ENCODE assay signal across 14 cellular contexts in genomic region chr17:37648555-37648954, GRCh38. TPM values are rescaled to one million over a fixed set of nuclear protein-coding genes. Genes with fewer than 3 reads are reported as not detected.
DNase-seq lines count a peak whose midpoint lies in the region; ATAC-seq, FAIRE-seq and TF ChIP-seq lines count a peak whose summit lies in the region.
"Had no signal": no experiment of that assay in that cellular context is flagged by ENCODE, and none has a peak within 500 bp of the region (broad histone marks: within the 10 kb centered on the region; RNA-seq: fewer than 3 reads in every experiment).

No MANE protein-coding gene starts in this region.

- CTCF ChIA-PET in BJ (lab: Yijun Ruan, JAX) (interaction anchor here (0.5 to 5.9 kb wide), 11 partner anchors 11 to 212 kb away, joined by 3 to 115 read pairs (median 4); no protein-coding TSS in a partner anchor), HepG2 (lab: Yijun Ruan, JAX; ENCODE audit: low intra/inter-chr PET ratio, low total read pairs) (no interaction called here)

- TF ChIP-seq EP300 in HepG2 (IDR thresholded peaks at IDR 0.05; ENCODE audit: low read depth in 2 of 2, low read length in 2 of 2): no peak
- no peak for TF ChIP-seq EP300 in HepG2 (CRISPR knock-in tag; IDR thresholded peaks at IDR 0.05; ENCODE audit: borderline replicate concordance)

- no peak overlapping the region for H3K27ac ChIP-seq in HepG2 (ENCODE audit: extremely low read length, insufficient read depth, low read length)

- H3K9me3 Mint-ChIP-seq in mesothelial cell of epicardium: no peaks in the 10 kb centered on the region

- peak overlapping the region; percentile 74 for H2AFZ ChIP-seq in HepG2 (ENCODE audit: low read length)

- no peak for TF ChIP-seq POLR2A in HepG2 (IDR thresholded peaks at IDR 0.05; ENCODE audit: insufficient read depth in 1 of 2, low read depth in 2 of 2, low read length in 2 of 2)

- peaks cover 79% of the 10 kb centered on the region for H3K27me3 Mint-ChIP-seq in mesothelial cell of epicardium (ENCODE audit: low read depth)

- peaks cover 47% of the 10 kb centered on the region for H3K4me1 ChIP-seq in HepG2 (ENCODE audit: insufficient read depth, low read length)

- no peak for ATAC-seq in HepG2
- ATAC-seq in GM18867 (IDR thresholded peaks at IDR 0.05; ENCODE audit: unreplicated experiment): no peak
- no peak for ATAC-seq in GM18511 (IDR thresholded peaks at IDR 0.05; ENCODE audit: unreplicated experiment)
- ATAC-seq: HCT116 had no signal

- H4K20me1 ChIP-seq in HepG2 (ENCODE audit: insufficient read depth, low read length): no peaks in the 10 kb centered on the region

- peak; percentile 51 for DNase-seq in BJ (ENCODE audit: low read depth)
- peak; percentile 7 for DNase-seq in OCI-M1 (lab: John Stamatoyannopoulos, UW)
- peak; percentile 25 for DNase-seq in dedifferentiated amniotic fluid mesenchymal stem cell (ENCODE audit: extremely low spot score)
- DNase-seq in HepG2 (ENCODE audit: low spot score): no peak
- DNase-seq in mesothelial cell of epicardium (ENCODE audit: low spot score in 2 of 2, unreplicated experiment in 2 of 2): no peak
- no peak for DNase-seq in NCI-H1436 treated with DMSO at 0.1 percent for 48 hours (lab: John Stamatoyannopoulos, UW)
- DNase-seq: activated CD4-positive, alpha-beta T cell treated with anti-CD3 and anti-CD28 coated beads, Interleukin-2, amount 50 U/mL, for 4 hours; NCI-H2081; NK-92 treated with Interleukin-12 subunit alpha and Interleukin-12 subunit beta, amount 100 ng/mL, for 24 hours; right cardiac atrium had no signal

- H3K36me3 Mint-ChIP-seq in mesothelial cell of epicardium: no peaks in the 10 kb centered on the region

- no peak overlapping the region; the same call in 1 of the 2 replicates for H3K9ac ChIP-seq in HepG2 (ENCODE audit: insufficient read depth, low read depth, low read length)

- FAIRE-seq in HepG2 (lab: Jason Lieb, UNC): no peak
- FAIRE-seq: colon had no signal

- H3K4me3 ChIP-seq in BJ (ENCODE audit: low read depth, low read length) (no peak overlapping the region), HepG2 (replicated peaks in 1 of 3; ENCODE audit: insufficient read depth in 1 of 3, low read depth in 2 of 3, low read length in 3 of 3) (no peak overlapping the region)

- POLR2A ChIA-PET in BJ (lab: Charles Lee) (no interaction called here), HepG2 (lab: Yijun Ruan, JAX) (interaction anchor here (2.1 to 2.8 kb wide), 2 partner anchors 60 to 122 kb away, joined by 6 to 11 read pairs; no protein-coding TSS in a partner anchor)

- H3K36me3 ChIP-seq in BJ (ENCODE audit: control insufficient read depth, insufficient read depth, low read length): no peaks in the 10 kb centered on the region
- H3K36me3 ChIP-seq in HepG2 (replicated peaks in 1 of 2; ENCODE audit: control insufficient read depth in 1 of 2, insufficient read depth in 2 of 2, low read length in 2 of 2): no peaks in the 10 kb centered on the region

- 4% methylated on average over 2 of the region's 2 CpGs for WGBS in HepG2 (ENCODE audit: low lambda C conversion rate)

- no peaks in the 10 kb centered on the region for H3K79me2 ChIP-seq in HepG2 (ENCODE audit: insufficient read depth, low read length)

- H3K27me3 ChIP-seq in BJ (ENCODE audit: control insufficient read depth, insufficient read depth, low read length): no peaks in the 10 kb centered on the region
- no peaks in the 10 kb centered on the region; a peak in 1 of 5 replicates for H3K27me3 ChIP-seq in HepG2 (ENCODE audit: control insufficient read depth in 1 of 2, insufficient read depth in 2 of 2, low read length in 2 of 2)

- BruUV-seq in HepG2 (replicated peaks; lab: Mats Ljungman, UMichigan): no TSS peak

- H3K4me3 Mint-ChIP-seq in mesothelial cell of epicardium: no peak overlapping the region

- TF ChIP-seq CTCF in BJ (IDR thresholded peaks at IDR 0.05; ENCODE audit: insufficient read depth, low read depth, low read length) (no peak), HepG2 (CRISPR knock-in tag; IDR thresholded peaks at IDR 0.05) (no peak), mesothelial cell of epicardium (IDR thresholded peaks at IDR 0.05; ENCODE audit: unreplicated experiment) (no peak)

- in situ Hi-C loops in HepG2 (cut with HindIII; ENCODE audit: extremely low pct_ligation_motif_present, low pct_unique_long_range_greater_than_20kb): loop anchor here (10.0 kb wide), 1 partner anchor 96 kb away; the partner anchor contains the start of gene HNF1B

- TF ChIP-seq RAD21 in HepG2 (CRISPR knock-in tag; IDR thresholded peaks at IDR 0.05): no peak

- no peaks in the 10 kb centered on the region for H3K9me3 ChIP-seq in HepG2 (ENCODE audit: low read length)

- peaks cover 15% of the 10 kb centered on the region for H3K4me1 Mint-ChIP-seq in mesothelial cell of epicardium

- intact Hi-C loops in HepG2 (cut with micrococcal nuclease; ENCODE audit: unreplicated experiment): no loop called here

- no peak overlapping the region for H3K27ac Mint-ChIP-seq in mesothelial cell of epicardium

- H3K4me2 ChIP-seq in HepG2 (ENCODE audit: low read depth, low read length): no peak overlapping the region

RNA-seq across cellular contexts. Expression of gene DDX52, which starts 5.3 kb away (rescaled TPM):
- polyA plus RNA-seq in BJ (2011; rRNA removed) (14.7 and 24.4 TPM in 2 replicates), HepG2 (2011; rRNA removed) (6.8 and 8.9 TPM in 2 replicates)
- polyA minus RNA-seq in BJ (2011; rRNA and poly(A)+ RNA removed): 10.1 and 11.3 TPM in 2 replicates
- total RNA-seq in HepG2 (2016; rRNA removed; fragmentation: Illumina TruSeq; extraction: Trizol) (36.1 and 41.4 TPM in 2 replicates), mesothelial cell of epicardium (45.8 to 49.0 TPM (median 48.3 TPM) in 3 replicates)
- 3.2 and 3.8 TPM in 2 replicates for total RNA-seq in HepG2 (2016; cell fraction: cytosol; rRNA removed; fragmentation: Illumina TruSeq; extraction: Trizol; ENCODE audit: low read depth)
- total RNA-seq in HepG2 (2016; cell fraction: insoluble cytoplasmic fraction; rRNA removed; fragmentation: Illumina TruSeq; extraction: Trizol): 32.4 and 35.5 TPM in 2 replicates
- total RNA-seq in HepG2 (2016; cell fraction: membrane; rRNA removed; fragmentation: Illumina TruSeq; extraction: Trizol): 7.0 and 8.2 TPM in 2 replicates
- total RNA-seq in HepG2 (2016; cell fraction: nucleus; rRNA removed; fragmentation: Illumina TruSeq; extraction: Trizol): 28.1 and 32.8 TPM in 2 replicates
- 3.8 and 4.9 TPM in 2 replicates for polyA plus RNA-seq in HepG2 (2011; cell fraction: cytosol; rRNA removed)
- polyA plus RNA-seq in HepG2 (2011; cell fraction: nucleus; rRNA removed): 10.2 and 15.6 TPM in 2 replicates
- polyA plus RNA-seq in HepG2 (2012): 9.8 and 12.1 TPM in 2 replicates
- polyA plus RNA-seq in HepG2 (2016; cell fraction: cytosol; fragmentation: Illumina TruSeq; extraction: Trizol; ENCODE audit: low read depth): 1.5 TPM in 2 replicates
- 26.1 and 28.9 TPM in 2 replicates for polyA plus RNA-seq in HepG2 (2016; cell fraction: insoluble cytoplasmic fraction; fragmentation: Illumina TruSeq; extraction: Trizol; ENCODE audit: low read depth)
- 3.2 and 3.6 TPM in 2 replicates for polyA plus RNA-seq in HepG2 (2016; cell fraction: membrane; fragmentation: Illumina TruSeq; extraction: Trizol; ENCODE audit: low read depth)
- 32.6 and 38.8 TPM in 2 replicates for polyA plus RNA-seq in HepG2 (2016; cell fraction: nucleus; fragmentation: Illumina TruSeq; extraction: Trizol; ENCODE audit: insufficient read depth, low read depth)
- polyA minus RNA-seq in HepG2 (2011; rRNA and poly(A)+ RNA removed; ENCODE audit: low replicate concordance): 11.5 and 16.2 TPM in 2 replicates
- polyA minus RNA-seq in HepG2 (2011; cell fraction: cytosol; rRNA and poly(A)+ RNA removed): 6.5 and 8.3 TPM in 2 replicates
- 35.7 and 37.2 TPM in 2 replicates for polyA minus RNA-seq in HepG2 (2011; cell fraction: nucleus; rRNA and poly(A)+ RNA removed)

RNA-seq across cellular contexts. Expression of gene SYNRG, which starts 39.3 kb away (rescaled TPM):
- polyA plus RNA-seq in BJ (2011; rRNA removed) (10.2 and 13.1 TPM in 2 replicates), HepG2 (2011; rRNA removed) (7.3 and 9.3 TPM in 2 replicates)
- 16.8 and 26.0 TPM in 2 replicates for polyA minus RNA-seq in BJ (2011; rRNA and poly(A)+ RNA removed)
- total RNA-seq in HepG2 (2016; rRNA removed; fragmentation: Illumina TruSeq; extraction: Trizol) (8.7 and 15.4 TPM in 2 replicates), mesothelial cell of epicardium (54.3 to 56.3 TPM (median 56.2 TPM) in 3 replicates)
- total RNA-seq in HepG2 (2016; cell fraction: cytosol; rRNA removed; fragmentation: Illumina TruSeq; extraction: Trizol; ENCODE audit: low read depth): 5.2 and 5.9 TPM in 2 replicates
- 7.4 and 13.5 TPM in 2 replicates for total RNA-seq in HepG2 (2016; cell fraction: insoluble cytoplasmic fraction; rRNA removed; fragmentation: Illumina TruSeq; extraction: Trizol)
- total RNA-seq in HepG2 (2016; cell fraction: membrane; rRNA removed; fragmentation: Illumina TruSeq; extraction: Trizol): 5.7 and 6.1 TPM in 2 replicates
- total RNA-seq in HepG2 (2016; cell fraction: nucleus; rRNA removed; fragmentation: Illumina TruSeq; extraction: Trizol): 13.0 and 13.2 TPM in 2 replicates
- 4.3 and 6.2 TPM in 2 replicates for polyA plus RNA-seq in HepG2 (2011; cell fraction: cytosol; rRNA removed)
- polyA plus RNA-seq in HepG2 (2011; cell fraction: nucleus; rRNA removed): 10.9 and 12.4 TPM in 2 replicates
- polyA plus RNA-seq in HepG2 (2012): 8.9 and 10.7 TPM in 2 replicates
- polyA plus RNA-seq in HepG2 (2016; cell fraction: cytosol; fragmentation: Illumina TruSeq; extraction: Trizol; ENCODE audit: low read depth): 0.62 and 0.75 TPM in 2 replicates
- 10.1 and 12.7 TPM in 2 replicates for polyA plus RNA-seq in HepG2 (2016; cell fraction: insoluble cytoplasmic fraction; fragmentation: Illumina TruSeq; extraction: Trizol; ENCODE audit: low read depth)
- 1.2 and 1.5 TPM in 2 replicates for polyA plus RNA-seq in HepG2 (2016; cell fraction: membrane; fragmentation: Illumina TruSeq; extraction: Trizol; ENCODE audit: low read depth)
- polyA plus RNA-seq in HepG2 (2016; cell fraction: nucleus; fragmentation: Illumina TruSeq; extraction: Trizol; ENCODE audit: insufficient read depth, low read depth): 17.1 TPM in 2 replicates
- 32.6 and 35.9 TPM in 2 replicates for polyA minus RNA-seq in HepG2 (2011; rRNA and poly(A)+ RNA removed; ENCODE audit: low replicate concordance)
- 12.0 and 15.9 TPM in 2 replicates for polyA minus RNA-seq in HepG2 (2011; cell fraction: cytosol; rRNA and poly(A)+ RNA removed)
- 30.4 and 35.7 TPM in 2 replicates for polyA minus RNA-seq in HepG2 (2011; cell fraction: nucleus; rRNA and poly(A)+ RNA removed)

Comparison
In these comparisons a context has a peak if more than half of its experiments do, and no peak if none do; other contexts are left out.
1. DNase-seq: peak in BJ (single experiment), OCI-M1 (single experiment) and dedifferentiated amniotic fluid mesenchymal stem cell (single experiment); none in HepG2 (single experiment), mesothelial cell of epicardium (0 of 2) and NCI-H1436 treated with DMSO at 0.1 percent for 48 hours (single experiment).